ENCODE assay signal across 1 cellular context in the genomic region with DNA sequence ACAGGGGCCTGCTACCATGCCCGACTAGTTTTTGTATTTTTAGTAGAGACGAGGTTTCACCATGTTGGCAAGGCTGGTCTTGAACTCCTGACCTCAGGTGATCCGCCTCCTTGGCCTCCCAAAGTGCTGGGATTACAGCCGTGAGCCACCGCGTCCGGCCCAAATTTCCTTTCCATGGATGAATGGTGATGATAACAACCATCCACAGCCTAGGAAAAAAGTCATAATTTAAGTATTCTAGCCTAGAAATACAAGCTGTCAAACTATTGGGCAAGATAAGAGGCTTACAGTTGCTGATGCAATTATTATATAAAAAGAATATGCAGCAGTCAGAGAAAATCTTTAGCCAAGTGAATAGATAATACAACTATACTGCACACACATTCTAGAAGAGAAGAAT.
TF ChIP-seq lines count a peak whose summit lies in the region.
"Not testable (repeated sequence)": the region's sequence is repeated elsewhere in the genome, so short reads cannot be mapped to it uniquely, and the experiment has no call there.

No MANE protein-coding gene starts in this region.

TF ChIP-seq in K562, 482 proteins besides CTCF, POLR2A, EP300 and RAD21 (continued from another document):
- TF ChIP-seq, protein P1, sequence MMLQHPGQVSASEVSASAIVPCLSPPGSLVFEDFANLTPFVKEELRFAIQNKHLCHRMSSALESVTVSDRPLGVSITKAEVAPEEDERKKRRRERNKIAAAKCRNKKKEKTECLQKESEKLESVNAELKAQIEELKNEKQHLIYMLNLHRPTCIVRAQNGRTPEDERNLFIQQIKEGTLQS (IDR thresholded peaks at IDR 0.05), result peak; percentile 87; the same call in 1 of the 2 replicates
- TF ChIP-seq, protein P1 (CRISPR knock-in tag; conservative IDR thresholded peaks at IDR 0.05), result not testable (repeated sequence)
- TF ChIP-seq, protein P2, sequence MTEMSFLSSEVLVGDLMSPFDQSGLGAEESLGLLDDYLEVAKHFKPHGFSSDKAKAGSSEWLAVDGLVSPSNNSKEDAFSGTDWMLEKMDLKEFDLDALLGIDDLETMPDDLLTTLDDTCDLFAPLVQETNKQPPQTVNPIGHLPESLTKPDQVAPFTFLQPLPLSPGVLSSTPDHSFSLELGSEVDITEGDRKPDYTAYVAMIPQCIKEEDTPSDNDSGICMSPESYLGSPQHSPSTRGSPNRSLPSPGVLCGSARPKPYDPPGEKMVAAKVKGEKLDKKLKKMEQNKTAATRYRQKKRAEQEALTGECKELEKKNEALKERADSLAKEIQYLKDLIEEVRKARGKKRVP (CRISPR knock-in tag; IDR thresholded peaks at IDR 0.05), result peak; percentile 78
- TF ChIP-seq, protein P3, sequence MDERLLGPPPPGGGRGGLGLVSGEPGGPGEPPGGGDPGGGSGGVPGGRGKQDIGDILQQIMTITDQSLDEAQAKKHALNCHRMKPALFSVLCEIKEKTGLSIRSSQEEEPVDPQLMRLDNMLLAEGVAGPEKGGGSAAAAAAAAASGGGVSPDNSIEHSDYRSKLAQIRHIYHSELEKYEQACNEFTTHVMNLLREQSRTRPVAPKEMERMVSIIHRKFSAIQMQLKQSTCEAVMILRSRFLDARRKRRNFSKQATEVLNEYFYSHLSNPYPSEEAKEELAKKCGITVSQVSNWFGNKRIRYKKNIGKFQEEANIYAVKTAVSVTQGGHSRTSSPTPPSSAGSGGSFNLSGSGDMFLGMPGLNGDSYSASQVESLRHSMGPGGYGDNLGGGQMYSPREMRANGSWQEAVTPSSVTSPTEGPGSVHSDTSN (CRISPR knock-in tag; IDR thresholded peaks at IDR 0.05; ENCODE audit: low read depth), result 0 out of 2 replicates have a peak, but pooled peaks have one; percentile 4
- TF ChIP-seq, protein P3 (tag; conservative IDR thresholded peaks at IDR 0.05; ENCODE audit: low read depth), result peak; percentile 52; the same call in 1 of the 2 replicates
